In genomic region chr7:148699024-148699771, GRCh38 we compare ENCODE assay signal across 1 cellular context.
TF ChIP-seq lines count a peak whose summit lies in the region.

No MANE protein-coding gene starts in this region.

TF ChIP-seq in HepG2, 621 proteins besides CTCF, POLR2A, EP300 and RAD21 (continued from another document and continues in another):
- TF ChIP-seq ZBTB40 (IDR thresholded peaks at IDR 0.05) (no peak), ZBTB40 (CRISPR knock-in tag; IDR thresholded peaks at IDR 0.05) (0 out of 2 replicates have a peak, but pooled peaks have one; percentile 50), ZNF430 (CRISPR knock-in tag; IDR thresholded peaks at IDR 0.05) (no peak), ZSCAN5A (CRISPR knock-in tag; IDR thresholded peaks at IDR 0.05; ENCODE audit: borderline replicate concordance) (0 out of 2 replicates have a peak, but pooled peaks have one; percentile 53), POGK (CRISPR knock-in tag; conservative IDR thresholded peaks at IDR 0.05) (peak; percentile 16; the same call in 1 of the 2 replicates), MIER3 (CRISPR knock-in tag; IDR thresholded peaks at IDR 0.05; ENCODE audit: borderline replicate concordance) (no peak), HNF4G (IDR thresholded peaks at IDR 0.05; ENCODE audit: borderline replicate concordance, low read depth, low read length) (peak; percentile 62), HNF4G (CRISPR knock-in tag; IDR thresholded peaks at IDR 0.05; ENCODE audit: borderline replicate concordance, low read depth) (no peak), ZNF598 (CRISPR knock-in tag; IDR thresholded peaks at IDR 0.05; ENCODE audit: borderline replicate concordance) (peak; percentile 66; the same call in 1 of the 2 replicates), SSRP1 (CRISPR knock-in tag; IDR thresholded peaks at IDR 0.05) (no peak), CEBPZ (IDR thresholded peaks at IDR 0.05; ENCODE audit: low read length) (no peak), MAF1 (CRISPR knock-in tag; IDR thresholded peaks at IDR 0.05; ENCODE audit: borderline replicate concordance) (0 out of 2 replicates have a peak, but pooled peaks have one; percentile 16), SUZ12 (IDR thresholded peaks at IDR 0.05; ENCODE audit: low read depth, low read length) (no peak), ZNF142 (CRISPR knock-in tag; IDR thresholded peaks at IDR 0.05) (0 out of 2 replicates have a peak, but pooled peaks have one; percentile 45), RFX5 (IDR thresholded peaks at IDR 0.05; ENCODE audit: low read depth, low read length) (no peak), SALL1 (CRISPR knock-in tag; IDR thresholded peaks at IDR 0.05) (peak; percentile 63; the same call in 1 of the 2 replicates), RBFOX2 (IDR thresholded peaks at IDR 0.05; ENCODE audit: low read depth, low read length) (peak; percentile 87), YEATS2 (CRISPR knock-in tag; IDR thresholded peaks at IDR 0.05; ENCODE audit: borderline replicate concordance) (no peak), HOXA7 (CRISPR knock-in tag; IDR thresholded peaks at IDR 0.05) (no peak), ZSCAN20 (CRISPR knock-in tag; IDR thresholded peaks at IDR 0.05; ENCODE audit: borderline replicate concordance) (peak; percentile 65; the same call in 1 of the 2 replicates), FUBP1 (CRISPR knock-in tag; IDR thresholded peaks at IDR 0.05; ENCODE audit: borderline replicate concordance) (no peak), TFDP1 (CRISPR knock-in tag; IDR thresholded peaks at IDR 0.05; ENCODE audit: borderline replicate concordance) (peak; percentile 59; the same call in 1 of the 2 replicates), SPEN (CRISPR knock-in tag; IDR thresholded peaks at IDR 0.05; ENCODE audit: low read depth) (peak; percentile 73), ZNF275 (CRISPR knock-in tag; IDR thresholded peaks at IDR 0.05; ENCODE audit: borderline replicate concordance) (no peak)
